ENCODE assay signal across 11 cellular contexts in the genomic region with DNA sequence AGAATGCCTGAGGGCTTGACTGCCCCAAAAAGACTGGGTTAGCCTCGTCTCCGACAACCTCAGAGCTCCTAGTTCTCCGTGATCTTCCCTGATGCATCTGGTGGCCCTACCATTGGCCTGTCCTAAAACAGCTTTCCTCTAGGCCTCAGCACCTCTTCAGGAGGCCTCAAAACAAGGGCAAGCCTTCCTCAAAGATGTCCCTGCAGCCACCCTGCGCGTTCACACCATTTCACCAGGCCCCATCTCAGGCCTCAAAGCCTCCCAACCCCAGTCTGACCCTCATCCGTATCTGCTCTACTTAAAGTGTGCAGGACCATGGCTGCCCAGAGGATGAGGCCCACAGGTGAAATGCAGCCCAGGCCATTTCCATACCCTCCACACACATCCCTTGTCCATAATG. TPM values are rescaled to one million over a fixed set of nuclear protein-coding genes. Genes with fewer than 3 reads are reported as not detected.
"Had no signal": no experiment of that assay in that cellular context is flagged by ENCODE, and none has a peak within 500 bp of the region (broad histone marks: within the 10 kb centered on the region; RNA-seq: fewer than 3 reads in every experiment).

No MANE protein-coding gene starts in this region.

- H3K36me3 ChIP-seq: ascending aorta, cardiac muscle cell, heart right ventricle, thyroid gland, vagina had no signal

- H3K27ac ChIP-seq: ascending aorta, cardiac muscle cell, heart right ventricle, thyroid gland, vagina, VCaP had no signal

- H3K9me3 Mint-ChIP-seq: stimulated activated naive CD8-positive, alpha-beta T cell treated with anti-CD3 and anti-CD28 coated beads, Interleukin-15, amount 100 ng/mL, for 72 hours had no signal

- H3K27me3 ChIP-seq: thyroid gland had no signal

- H3K9me3 ChIP-seq: ascending aorta, heart right ventricle, thyroid gland, vagina had no signal

- H3K4me3 ChIP-seq: cardiac muscle cell had no signal

- H3K27ac Mint-ChIP-seq: stimulated activated naive CD8-positive, alpha-beta T cell treated with anti-CD3 and anti-CD28 coated beads, Interleukin-15, amount 100 ng/mL, for 72 hours had no signal

- DNase-seq: T1000 had no signal

RNA-seq across cellular contexts. Expression of a gene that starts 7.4 kb away (rescaled TPM):
- total RNA-seq: ascending aorta, cardiac muscle cell, heart right ventricle, left lobe of liver, skeletal muscle tissue, thyroid gland had no signal

RNA-seq across cellular contexts. Expression of a gene that starts 13.0 kb away (rescaled TPM):
- total RNA-seq: ascending aorta, left lobe of liver, vagina had no signal

RNA-seq across cellular contexts. Expression of a gene that starts 23.4 kb away (rescaled TPM):
- total RNA-seq: ascending aorta, frontal cortex, heart right ventricle, left lobe of liver, skeletal muscle tissue, thyroid gland had no signal
- polyA plus RNA-seq: heart right ventricle had no signal
